In the genomic region with DNA sequence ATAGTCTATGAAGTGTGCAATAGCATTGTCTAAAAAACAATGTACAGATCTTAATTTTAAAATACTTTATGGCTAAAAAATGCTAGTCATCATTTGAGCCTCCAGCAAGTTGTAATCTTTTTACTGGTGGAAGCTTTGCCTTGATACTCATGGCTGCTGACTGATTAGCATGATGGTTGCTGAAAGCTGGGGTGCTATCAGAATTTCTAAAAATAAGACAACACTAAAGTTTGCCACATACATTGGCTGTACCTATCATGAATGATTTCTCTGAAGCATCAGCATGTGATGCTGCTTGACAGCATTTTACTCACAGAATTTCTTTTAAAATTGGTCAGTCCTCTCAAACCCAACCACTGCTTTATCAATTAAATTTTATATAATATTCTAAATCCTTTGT, we compare ENCODE assay signal across 1 cellular context.
TF ChIP-seq lines count a peak whose summit lies in the region.

No MANE protein-coding gene starts in this region.

TF ChIP-seq in K562, 482 proteins besides CTCF, POLR2A, EP300 and RAD21 (continued from another document):
- TF ChIP-seq ZBTB5 (IDR thresholded peaks at IDR 0.05) (no peak), RFX7 (CRISPR knock-in tag; IDR thresholded peaks at IDR 0.05) (no peak), BCL6 (CRISPR knock-in tag; IDR thresholded peaks at IDR 0.05) (no peak), C11orf30 (IDR thresholded peaks at IDR 0.05; ENCODE audit: low read depth) (peak; percentile 4; the same call in 1 of the 2 replicates), ZNF347 (CRISPR knock-in tag; IDR thresholded peaks at IDR 0.05; ENCODE audit: low read depth) (no peak), TCF3 (CRISPR knock-in tag; IDR thresholded peaks at IDR 0.05) (peak; percentile 30; the same call in 1 of the 2 replicates), RBM15 (IDR thresholded peaks at IDR 0.05; ENCODE audit: insufficient read depth, low read length) (no peak), ZNF655 (CRISPR knock-in tag; IDR thresholded peaks at IDR 0.05) (no peak)
